2 cellular contexts compared by ENCODE assay signal in genomic region chr17:5631958-5632357, GRCh38.
A peak's percentile ranks its signal among the peaks of the same experiment; 100 is the strongest.
TF ChIP-seq lines count a peak whose summit lies in the region.

No MANE protein-coding gene starts in this region.

TF ChIP-seq in K562, 482 proteins besides CTCF, POLR2A, EP300 and RAD21:
- TF ChIP-seq EHMT2 (IDR thresholded peaks at IDR 0.05) = peak; percentile 39; the same call in 1 of the 2 replicates
- TF ChIP-seq RREB1 (CRISPR knock-in tag; IDR thresholded peaks at IDR 0.05) = no peak

TF ChIP-seq in HepG2, 621 proteins besides CTCF, POLR2A, EP300 and RAD21:
- peak in 1 of 2 experiments; percentile 59; a peak in 2 of 4 replicates for TF ChIP-seq REST (IDR thresholded peaks at IDR 0.05; ENCODE audit: borderline replicate concordance in 1 of 2, low read depth in 1 of 2, low read length in 2 of 2)
- no peak for TF ChIP-seq MAFK (conservative IDR thresholded peaks at IDR 0.05 in 1 of 2, IDR thresholded peaks at IDR 0.05 in 1 of 2; ENCODE audit: low read length in 2 of 2)
TF ChIP-seq in HepG2: peak in this region for 1.
